11 cellular contexts compared by ENCODE assay signal in genomic region chr5:16933337-16933736, GRCh38. TPM values are rescaled to one million over a fixed set of nuclear protein-coding genes. Genes with fewer than 3 reads are reported as not detected.
DNase-seq lines count a peak whose midpoint lies in the region; ATAC-seq and TF ChIP-seq lines count a peak whose summit lies in the region.
"Had no signal": no experiment of that assay in that cellular context is flagged by ENCODE, and none has a peak within 500 bp of the region (broad histone marks: within the 10 kb centered on the region; RNA-seq: fewer than 3 reads in every experiment).

No MANE protein-coding gene starts in this region.

- H3K9me3 Mint-ChIP-seq in glutamatergic neuron (ENCODE audit: unreplicated experiment) = peaks cover 13% of the 10 kb centered on the region
- H3K9me3 Mint-ChIP-seq: natural killer cell treated with Interleukin-12 subunit alpha and Interleukin-12 subunit beta and Interleukin-15 and Interleukin-18, amount 100 ng/mL, for 72 hours had no signal

- DNase-seq in HFF-Myc (ENCODE audit: extremely low read depth, low read depth) (no peak), astrocyte of the cerebellum (ENCODE audit: low read depth) (no peak), glutamatergic neuron (no peak), smooth muscle cell (lab: John Stamatoyannopoulos, UW; ENCODE audit: unreplicated experiment) (no peak), NAMALWA (ENCODE audit: low spot score) (no peak), GM13976 (ENCODE audit: low spot score) (no peak), NCI-H2081 treated with DMSO at 0.1 percent for 48 hours (lab: John Stamatoyannopoulos, UW) (no peak)

- peak overlapping the region; percentile 84 for H3K4me2 ChIP-seq in smooth muscle cell

- H3K27me3 Mint-ChIP-seq in glutamatergic neuron (ENCODE audit: unreplicated experiment) = peaks cover 3% of the 10 kb centered on the region

- in situ Hi-C loops in astrocyte of the cerebellum (cut with HindIII; ENCODE audit: low sequenced_read_pairs) (no loop called here), GM13976 (cut with MboI; ENCODE audit: low sequenced_read_pairs, unreplicated experiment) (no loop called here)

- peaks cover 75% of the 10 kb centered on the region for H3K79me2 ChIP-seq in smooth muscle cell (ENCODE audit: low read depth)

- no peaks in the 10 kb centered on the region for H3K27me3 ChIP-seq in smooth muscle cell (ENCODE audit: low read depth)

- ATAC-seq in esophagus mucosa = no peak
- ATAC-seq: natural killer cell treated with Interleukin-12 subunit alpha and Interleukin-12 subunit beta and Interleukin-15 and Interleukin-18, amount 100 ng/mL, for 72 hours; stimulated activated memory B cell treated with anti-CD40 and anti-IgM and Interleukin-4, amounts not matched to agents 10 μg/mL and 1 μg/mL and 100 μg/mL, for 72 hours had no signal

- no peaks in the 10 kb centered on the region for H3K36me3 Mint-ChIP-seq in glutamatergic neuron (ENCODE audit: unreplicated experiment)
- H3K36me3 Mint-ChIP-seq: activated naive CD8-positive, alpha-beta T cell; stimulated activated memory B cell treated with anti-CD40 and anti-IgM and Interleukin-4, amounts not matched to agents 10 μg/mL and 1 μg/mL and 100 μg/mL, for 72 hours had no signal

- WGBS in smooth muscle cell (ENCODE audit: low lambda C conversion rate) = 55% methylated on average over 2 of the region's 2 CpGs

- H3K4me3 Mint-ChIP-seq in glutamatergic neuron (ENCODE audit: unreplicated experiment) = peak overlapping the region; percentile 83
- H3K4me3 Mint-ChIP-seq: activated naive CD8-positive, alpha-beta T cell; natural killer cell treated with Interleukin-12 subunit alpha and Interleukin-12 subunit beta and Interleukin-15 and Interleukin-18, amount 100 ng/mL, for 72 hours; stimulated activated memory B cell treated with anti-CD40 and anti-IgM and Interleukin-4, amounts not matched to agents 10 μg/mL and 1 μg/mL and 100 μg/mL, for 72 hours had no signal

- peaks cover 13% of the 10 kb centered on the region for H3F3A ChIP-seq in smooth muscle cell (ENCODE audit: low read depth)

- H3K27ac Mint-ChIP-seq in glutamatergic neuron (ENCODE audit: unreplicated experiment) = no peak overlapping the region
- H3K27ac Mint-ChIP-seq: activated naive CD8-positive, alpha-beta T cell; natural killer cell treated with Interleukin-12 subunit alpha and Interleukin-12 subunit beta and Interleukin-15 and Interleukin-18, amount 100 ng/mL, for 72 hours; stimulated activated memory B cell treated with anti-CD40 and anti-IgM and Interleukin-4, amounts not matched to agents 10 μg/mL and 1 μg/mL and 100 μg/mL, for 72 hours had no signal

- H3K4me3 ChIP-seq in HFF-Myc (replicated peaks; ENCODE audit: low read depth, low read length) (peak overlapping the region; percentile 78), astrocyte of the cerebellum (ENCODE audit: low read depth, low read length) (peak overlapping the region; percentile 89), smooth muscle cell (peak overlapping the region; percentile 98)

- no peaks in the 10 kb centered on the region for H3K9me3 ChIP-seq in smooth muscle cell (replicated peaks; ENCODE audit: low read depth)

- H3K27ac ChIP-seq in smooth muscle cell (ENCODE audit: low read depth) = peak overlapping the region; percentile 50

- H3K4me1 ChIP-seq in smooth muscle cell (ENCODE audit: low read depth) = peaks cover 31% of the 10 kb centered on the region

- H3K4me1 Mint-ChIP-seq in glutamatergic neuron (ENCODE audit: low read depth, unreplicated experiment) = peaks cover 17% of the 10 kb centered on the region

- H3K9ac ChIP-seq in smooth muscle cell (ENCODE audit: low read depth) = peak overlapping the region; percentile 96

- TF ChIP-seq CTCF in HFF-Myc (IDR thresholded peaks at IDR 0.05; ENCODE audit: low read depth, low read length, missing control alignments) = no peak
- no peak for TF ChIP-seq CTCF in astrocyte of the cerebellum (IDR thresholded peaks at IDR 0.05; ENCODE audit: low read depth, low read length, missing control alignments)
- TF ChIP-seq CTCF in glutamatergic neuron (IDR thresholded peaks at IDR 0.05; ENCODE audit: partially characterized antibody, unreplicated experiment) = no peak
- TF ChIP-seq CTCF in smooth muscle cell (IDR thresholded peaks at IDR 0.05; ENCODE audit: borderline replicate concordance, insufficient read depth, poor library complexity, severe bottlenecking) = no peak
- TF ChIP-seq CTCF in GM13976 (IDR thresholded peaks at IDR 0.05; ENCODE audit: borderline replicate concordance, control extremely low read depth, extremely low read depth, insufficient read depth, missing control alignments) = no peak

- H2AFZ ChIP-seq in smooth muscle cell (ENCODE audit: low read depth) = no peak overlapping the region

- H4K20me1 ChIP-seq in smooth muscle cell (ENCODE audit: low read depth) = peaks cover 76% of the 10 kb centered on the region

- no peaks in the 10 kb centered on the region for H3K36me3 ChIP-seq in smooth muscle cell (ENCODE audit: low read depth)

RNA-seq across cellular contexts. Expression of gene MYO10, which starts 2.8 kb away (rescaled TPM):
- total RNA-seq in glutamatergic neuron (ENCODE audit: unreplicated experiment) (23.1 TPM), smooth muscle cell (69.5 and 76.4 TPM in 2 replicates), esophagus mucosa (27.3 TPM)
- 96.8 and 97.6 TPM in 2 replicates for polyA plus RNA-seq in smooth muscle cell
- total RNA-seq: natural killer cell treated with Interleukin-12 subunit alpha and Interleukin-12 subunit beta and Interleukin-15 and Interleukin-18, amount 100 ng/mL, for 72 hours had no signal
